Comparison of ENCODE assay signal across 1 cellular context in the genomic region with DNA sequence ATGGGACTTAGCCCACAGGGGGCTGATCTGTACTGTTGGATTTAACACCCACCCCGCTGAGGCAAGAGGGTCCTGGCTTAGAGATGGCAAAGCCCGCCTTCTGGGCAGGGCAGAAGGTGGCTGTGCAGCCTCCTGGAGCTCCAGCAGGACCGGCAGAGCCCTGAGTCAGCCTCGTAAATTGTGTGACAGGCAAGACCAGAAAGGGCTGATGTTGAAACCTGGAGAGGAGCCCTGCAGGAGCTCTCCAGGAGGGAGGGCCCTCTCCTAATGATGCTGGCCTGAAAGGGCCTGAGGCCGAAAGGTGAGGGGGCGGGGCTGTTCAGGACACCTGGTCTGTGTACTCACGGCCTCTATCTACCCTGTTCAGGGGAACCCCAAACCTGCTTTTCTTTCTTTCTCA.
TF ChIP-seq lines count a peak whose summit lies in the region.

No MANE protein-coding gene starts in this region.

TF ChIP-seq in GM23338, 12 proteins besides CTCF, POLR2A, EP300 and RAD21 (continued from another document):
- TF ChIP-seq, protein P1, sequence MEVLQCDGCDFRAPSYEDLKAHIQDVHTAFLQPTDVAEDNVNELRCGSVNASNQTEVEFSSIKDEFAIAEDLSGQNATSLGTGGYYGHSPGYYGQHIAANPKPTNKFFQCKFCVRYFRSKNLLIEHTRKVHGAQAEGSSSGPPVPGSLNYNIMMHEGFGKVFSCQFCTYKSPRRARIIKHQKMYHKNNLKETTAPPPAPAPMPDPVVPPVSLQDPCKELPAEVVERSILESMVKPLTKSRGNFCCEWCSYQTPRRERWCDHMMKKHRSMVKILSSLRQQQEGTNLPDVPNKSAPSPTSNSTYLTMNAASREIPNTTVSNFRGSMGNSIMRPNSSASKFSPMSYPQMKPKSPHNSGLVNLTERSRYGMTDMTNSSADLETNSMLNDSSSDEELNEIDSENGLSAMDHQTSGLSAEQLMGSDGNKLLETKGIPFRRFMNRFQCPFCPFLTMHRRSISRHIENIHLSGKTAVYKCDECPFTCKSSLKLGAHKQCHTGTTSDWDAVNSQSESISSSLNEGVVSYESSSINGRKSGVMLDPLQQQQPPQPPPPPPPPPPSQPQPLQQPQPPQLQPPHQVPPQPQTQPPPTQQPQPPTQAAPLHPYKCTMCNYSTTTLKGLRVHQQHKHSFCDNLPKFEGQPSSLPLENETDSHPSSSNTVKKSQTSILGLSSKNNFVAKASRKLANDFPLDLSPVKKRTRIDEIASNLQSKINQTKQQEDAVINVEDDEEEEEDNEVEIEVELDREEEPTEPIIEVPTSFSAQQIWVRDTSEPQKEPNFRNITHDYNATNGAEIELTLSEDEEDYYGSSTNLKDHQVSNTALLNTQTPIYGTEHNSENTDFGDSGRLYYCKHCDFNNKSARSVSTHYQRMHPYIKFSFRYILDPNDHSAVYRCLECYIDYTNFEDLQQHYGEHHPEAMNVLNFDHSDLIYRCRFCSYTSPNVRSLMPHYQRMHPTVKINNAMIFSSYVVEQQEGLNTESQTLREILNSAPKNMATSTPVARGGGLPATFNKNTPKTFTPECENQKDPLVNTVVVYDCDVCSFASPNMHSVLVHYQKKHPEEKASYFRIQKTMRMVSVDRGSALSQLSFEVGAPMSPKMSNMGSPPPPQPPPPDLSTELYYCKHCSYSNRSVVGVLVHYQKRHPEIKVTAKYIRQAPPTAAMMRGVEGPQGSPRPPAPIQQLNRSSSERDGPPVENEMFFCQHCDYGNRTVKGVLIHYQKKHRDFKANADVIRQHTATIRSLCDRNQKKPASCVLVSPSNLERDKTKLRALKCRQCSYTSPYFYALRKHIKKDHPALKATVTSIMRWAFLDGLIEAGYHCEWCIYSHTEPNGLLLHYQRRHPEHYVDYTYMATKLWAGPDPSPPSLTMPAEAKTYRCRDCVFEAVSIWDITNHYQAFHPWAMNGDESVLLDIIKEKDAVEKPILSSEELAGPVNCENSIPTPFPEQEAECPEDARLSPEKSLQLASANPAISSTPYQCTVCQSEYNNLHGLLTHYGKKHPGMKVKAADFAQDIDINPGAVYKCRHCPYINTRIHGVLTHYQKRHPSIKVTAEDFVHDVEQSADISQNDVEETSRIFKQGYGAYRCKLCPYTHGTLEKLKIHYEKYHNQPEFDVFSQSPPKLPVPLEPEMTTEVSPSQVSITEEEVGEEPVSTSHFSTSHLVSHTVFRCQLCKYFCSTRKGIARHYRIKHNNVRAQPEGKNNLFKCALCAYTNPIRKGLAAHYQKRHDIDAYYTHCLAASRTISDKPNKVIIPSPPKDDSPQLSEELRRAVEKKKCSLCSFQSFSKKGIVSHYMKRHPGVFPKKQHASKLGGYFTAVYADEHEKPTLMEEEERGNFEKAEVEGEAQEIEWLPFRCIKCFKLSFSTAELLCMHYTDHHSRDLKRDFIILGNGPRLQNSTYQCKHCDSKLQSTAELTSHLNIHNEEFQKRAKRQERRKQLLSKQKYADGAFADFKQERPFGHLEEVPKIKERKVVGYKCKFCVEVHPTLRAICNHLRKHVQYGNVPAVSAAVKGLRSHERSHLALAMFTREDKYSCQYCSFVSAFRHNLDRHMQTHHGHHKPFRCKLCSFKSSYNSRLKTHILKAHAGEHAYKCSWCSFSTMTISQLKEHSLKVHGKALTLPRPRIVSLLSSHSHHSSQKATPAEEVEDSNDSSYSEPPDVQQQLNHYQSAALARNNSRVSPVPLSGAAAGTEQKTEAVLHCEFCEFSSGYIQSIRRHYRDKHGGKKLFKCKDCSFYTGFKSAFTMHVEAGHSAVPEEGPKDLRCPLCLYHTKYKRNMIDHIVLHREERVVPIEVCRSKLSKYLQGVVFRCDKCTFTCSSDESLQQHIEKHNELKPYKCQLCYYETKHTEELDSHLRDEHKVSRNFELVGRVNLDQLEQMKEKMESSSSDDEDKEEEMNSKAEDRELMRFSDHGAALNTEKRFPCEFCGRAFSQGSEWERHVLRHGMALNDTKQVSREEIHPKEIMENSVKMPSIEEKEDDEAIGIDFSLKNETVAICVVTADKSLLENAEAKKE (CRISPR knock-in tag; IDR thresholded peaks at IDR 0.05): no peak
- TF ChIP-seq POLR2AphosphoS5 (IDR thresholded peaks at IDR 0.05; ENCODE audit: low read depth) (no peak), CREB1 (CRISPR knock-in tag; IDR thresholded peaks at IDR 0.05; ENCODE audit: low read depth) (no peak), STAT1 (IDR thresholded peaks at IDR 0.05; ENCODE audit: unreplicated experiment) (no peak), NANOG (IDR thresholded peaks at IDR 0.05; ENCODE audit: borderline replicate concordance) (no peak)
- TF ChIP-seq, protein P2, sequence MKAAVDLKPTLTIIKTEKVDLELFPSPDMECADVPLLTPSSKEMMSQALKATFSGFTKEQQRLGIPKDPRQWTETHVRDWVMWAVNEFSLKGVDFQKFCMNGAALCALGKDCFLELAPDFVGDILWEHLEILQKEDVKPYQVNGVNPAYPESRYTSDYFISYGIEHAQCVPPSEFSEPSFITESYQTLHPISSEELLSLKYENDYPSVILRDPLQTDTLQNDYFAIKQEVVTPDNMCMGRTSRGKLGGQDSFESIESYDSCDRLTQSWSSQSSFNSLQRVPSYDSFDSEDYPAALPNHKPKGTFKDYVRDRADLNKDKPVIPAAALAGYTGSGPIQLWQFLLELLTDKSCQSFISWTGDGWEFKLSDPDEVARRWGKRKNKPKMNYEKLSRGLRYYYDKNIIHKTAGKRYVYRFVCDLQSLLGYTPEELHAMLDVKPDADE (IDR thresholded peaks at IDR 0.05): no peak
